1 cellular context compared by ENCODE assay signal in genomic region chr19:45632468-45633196, GRCh38.
A peak's percentile ranks its signal among the peaks of the same experiment; 100 is the strongest.
TF ChIP-seq lines count a peak whose summit lies in the region.

No MANE protein-coding gene starts in this region.

TF ChIP-seq in K562, 482 proteins besides CTCF, POLR2A, EP300 and RAD21 (continued from another document):
- TF ChIP-seq HMBOX1 (IDR thresholded peaks at IDR 0.05) = no peak
- no peak for TF ChIP-seq AFF1 (IDR thresholded peaks at IDR 0.05; ENCODE audit: low read depth in 1 of 2, partially characterized antibody in 2 of 2)
- TF ChIP-seq E4F1 (CRISPR knock-in tag; IDR thresholded peaks at IDR 0.05; ENCODE audit: borderline replicate concordance) = no peak
- peak; percentile 20 for TF ChIP-seq DACH1 (IDR thresholded peaks at IDR 0.05; ENCODE audit: partially characterized antibody)
- no peak for TF ChIP-seq MED1 (CRISPR knock-in tag; IDR thresholded peaks at IDR 0.05; ENCODE audit: borderline replicate concordance)
- TF ChIP-seq POLR3G (IDR thresholded peaks at IDR 0.05; ENCODE audit: extremely low read depth, insufficient read length, insufficient replicate concordance) = no peak
- TF ChIP-seq ZNF143 (CRISPR knock-in tag; IDR thresholded peaks at IDR 0.05) = no peak
- no peak for TF ChIP-seq BMI1 (IDR thresholded peaks at IDR 0.05; ENCODE audit: low read length)
- TF ChIP-seq ZNF277 (CRISPR knock-in tag; IDR thresholded peaks at IDR 0.05; ENCODE audit: borderline replicate concordance) = no peak
- no peak for TF ChIP-seq BRF1 (IDR thresholded peaks at IDR 0.05; ENCODE audit: borderline replicate concordance, extremely low read depth, insufficient read length)
- no peak for TF ChIP-seq NFATC3 (IDR thresholded peaks at IDR 0.05)
- TF ChIP-seq RBM39 (optimal IDR thresholded peaks at IDR 0.05; ENCODE audit: low read depth, low read length) = no peak
- TF ChIP-seq POLR2G (IDR thresholded peaks at IDR 0.05; ENCODE audit: low read depth, low read length) = peak; percentile 48; the same call in 1 of the 2 replicates
- TF ChIP-seq PPARD (CRISPR knock-in tag; IDR thresholded peaks at IDR 0.05) = no peak
- no peak for TF ChIP-seq PCBP1 (IDR thresholded peaks at IDR 0.05; ENCODE audit: low read depth, low read length, poor library complexity, severe bottlenecking)
- no peak for TF ChIP-seq KDM4B (IDR thresholded peaks at IDR 0.05; ENCODE audit: borderline replicate concordance in 2 of 2, low read depth in 1 of 2)
- no peak for TF ChIP-seq ZNF398 (CRISPR knock-in tag; IDR thresholded peaks at IDR 0.05)
- no peak for TF ChIP-seq ASH1L (IDR thresholded peaks at IDR 0.05; ENCODE audit: borderline replicate concordance, low read depth, partially characterized antibody)
- no peak for TF ChIP-seq ZNF212 (CRISPR knock-in tag; IDR thresholded peaks at IDR 0.05)
